In the genomic region with DNA sequence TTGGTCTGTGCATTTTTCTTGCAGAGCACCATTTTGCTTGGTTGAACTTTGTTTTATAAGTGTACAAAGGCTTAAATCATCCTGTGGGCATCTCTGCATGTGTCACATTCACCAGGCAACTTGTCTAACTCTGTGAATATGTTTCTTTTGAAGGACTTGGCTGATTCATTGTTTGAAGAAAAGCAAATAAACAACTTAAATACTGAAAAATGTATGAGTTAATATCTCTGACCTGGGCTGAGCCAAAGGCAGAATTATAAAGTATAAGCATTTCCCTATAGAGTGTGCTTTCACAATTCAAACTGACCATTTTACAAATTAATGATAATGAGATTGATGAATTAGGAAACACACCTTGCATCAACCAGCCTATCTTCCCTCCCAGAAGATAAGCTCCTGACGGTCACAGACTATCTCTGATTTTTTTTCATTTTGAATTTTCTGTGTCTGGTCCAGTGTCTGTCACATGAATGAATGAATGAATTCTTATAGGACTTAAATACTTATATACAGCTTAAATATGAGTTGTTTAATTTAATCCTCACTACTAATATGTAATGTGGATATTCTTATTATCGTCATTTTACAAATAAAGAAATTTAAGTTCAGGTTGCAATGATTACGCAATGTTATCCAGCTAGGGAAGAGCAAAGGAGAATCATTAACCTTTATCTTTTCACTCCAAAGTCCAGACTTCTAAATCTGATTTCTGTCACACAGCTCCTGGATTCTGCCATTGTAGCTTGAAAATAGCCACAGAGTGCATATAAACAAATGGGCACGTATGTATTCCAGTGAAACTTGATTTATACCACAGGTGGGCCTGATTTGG, we compare ENCODE assay signal across 22 cellular contexts.
DNase-seq lines count a peak whose midpoint lies in the region; ATAC-seq and TF ChIP-seq lines count a peak whose summit lies in the region.
"Had no signal": no experiment of that assay in that cellular context is flagged by ENCODE, and none has a peak within 500 bp of the region (broad histone marks: within the 10 kb centered on the region; RNA-seq: fewer than 3 reads in every experiment).

No MANE protein-coding gene starts in this region.

- intact Hi-C loops in sigmoid colon (cut with DNase I): no loop called here

- H3K4me1 ChIP-seq in adipocyte (ENCODE audit: control insufficient read depth, insufficient read depth, low read length) (peaks cover 7% of the 10 kb centered on the region), sigmoid colon (peaks cover 0 to 11% (median 5%) of the 10 kb centered on the region in 4 donors)

- no peak overlapping the region for H3K9ac ChIP-seq in adipocyte (ENCODE audit: low read length)
- H3K9ac ChIP-seq: GM23248, neural progenitor cell had no signal

- 53 to 83% methylated on average over 4 of the region's 4 CpGs for WGBS in sigmoid colon, 2 donors

- H3K4me3 ChIP-seq in adipocyte (ENCODE audit: low read length) (no peak overlapping the region), sigmoid colon (no peak overlapping the region)
- H3K4me3 ChIP-seq: GM23248, heart right ventricle, neural progenitor cell had no signal

- no peaks in the 10 kb centered on the region for H3K9me3 ChIP-seq in adipocyte (ENCODE audit: control insufficient read depth, low read length)
- H3K9me3 ChIP-seq in sigmoid colon: no peaks in the 10 kb centered on the region

- no peak for ATAC-seq in HG02938 (IDR thresholded peaks at IDR 0.05; ENCODE audit: unreplicated experiment)
- ATAC-seq: esophagus mucosa, heart right ventricle had no signal

- TF ChIP-seq EP300 in sigmoid colon (IDR thresholded peaks at IDR 0.05): no peak

- no peaks in the 10 kb centered on the region for H3K27me3 ChIP-seq in adipocyte (replicated peaks; ENCODE audit: control insufficient read depth, insufficient read depth, low read length)
- H3K27me3 ChIP-seq in sigmoid colon: no peaks in the 10 kb centered on the region
- H3K27me3 ChIP-seq: heart right ventricle, neural progenitor cell had no signal

- DNase-seq in ELR (ENCODE audit: low read depth) (peak; percentile 16), adipocyte (ENCODE audit: low read depth) (peak; percentile 58), fibroblast of gingiva (ENCODE audit: low read depth) (peak; percentile 50), renal cortical epithelial cell (ENCODE audit: low read depth) (peak; percentile 39), NCI-H446 (lab: John Stamatoyannopoulos, UW) (no peak), SIG-M5 (lab: John Stamatoyannopoulos, UW) (no peak), sigmoid colon (no peak)
- DNase-seq: activated CD4-positive, alpha-beta T cell treated with anti-CD3 and anti-CD28 coated beads, Interleukin-2, amount 10 ng/mL, durations not matched to agents 7 days and 5 days; activated CD8-positive, alpha-beta memory T cell treated with anti-CD3 and anti-CD28 coated beads, Interleukin-2, amount 50 U/mL, for 48 hours; activated gamma-delta T cell treated with Interleukin-2 at 50 U/mL for 16 hours; aorta; Calu3; dermis blood vessel endothelial cell; GF-D8; GM23248; heart right ventricle; Karpas-422; retina; stimulated activated CD4-positive, alpha-beta T cell treated with anti-CD3 and anti-CD28 coated beads, Interleukin-2, amount 100 ng/mL, for 24 hours had no signal

- H3K36me3 ChIP-seq in adipocyte (ENCODE audit: control insufficient read depth, insufficient read depth, low read length, severe bottlenecking) (no peaks in the 10 kb centered on the region), sigmoid colon (no peaks in the 10 kb centered on the region)
- H3K36me3 ChIP-seq: heart right ventricle, neural progenitor cell had no signal

- TF ChIP-seq POLR2A in sigmoid colon (IDR thresholded peaks at IDR 0.05): no peak

- TF ChIP-seq CTCF in sigmoid colon (IDR thresholded peaks at IDR 0.05): no peak

- H3K27ac ChIP-seq in sigmoid colon: no peak overlapping the region
- H3K27ac ChIP-seq: GM23248, heart right ventricle, neural progenitor cell had no signal

Comparison
In these comparisons a context has a peak if more than half of its experiments do, and no peak if none do; other contexts are left out.
1. DNase-seq: peak in ELR (single experiment), adipocyte (single experiment), fibroblast of gingiva (single experiment) and renal cortical epithelial cell (single experiment); none in NCI-H446 (0 of 2), SIG-M5 (single experiment) and sigmoid colon (single experiment).